Comparison of ENCODE assay signal across 21 cellular contexts in the genomic region with DNA sequence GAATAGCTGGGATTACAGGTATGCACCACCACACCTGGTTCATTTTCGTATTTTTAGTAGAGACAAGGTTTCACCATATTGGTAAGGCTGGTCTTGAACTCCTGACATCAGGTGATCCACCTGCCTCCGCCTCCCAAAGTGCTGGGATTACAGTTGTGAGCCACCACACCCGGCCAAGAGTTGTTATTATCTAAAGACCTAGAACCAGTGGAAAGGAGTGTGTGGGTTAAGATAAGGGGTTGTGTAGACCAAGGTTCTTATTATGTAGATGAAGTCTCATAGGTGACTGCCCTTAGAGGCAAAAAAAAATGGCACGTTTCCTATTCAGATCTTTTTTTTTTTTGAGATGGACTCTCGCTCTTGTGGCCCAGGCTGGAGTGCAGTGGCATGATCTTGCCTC. TPM values are rescaled to one million over a fixed set of nuclear protein-coding genes. Genes with fewer than 3 reads are reported as not detected.
DNase-seq lines count a peak whose midpoint lies in the region; ATAC-seq, FAIRE-seq and TF ChIP-seq lines count a peak whose summit lies in the region.
"Had no signal": no experiment of that assay in that cellular context is flagged by ENCODE, and none has a peak within 500 bp of the region (broad histone marks: within the 10 kb centered on the region; RNA-seq: fewer than 3 reads in every experiment).

No MANE protein-coding gene starts in this region.

- no peaks in the 10 kb centered on the region for H4K20me1 ChIP-seq in GM23338 (replicated peaks; ENCODE audit: insufficient read depth)
- H4K20me1 ChIP-seq in H1 (replicated peaks in 1 of 2; ENCODE audit: control insufficient read depth in 1 of 2, insufficient read depth in 2 of 2, low read length in 2 of 2), result no peaks in the 10 kb centered on the region

- H3K4me3 Mint-ChIP-seq in GM23338, result no peak overlapping the region
- H3K4me3 Mint-ChIP-seq: CD4-positive, alpha-beta T cell had no signal

- H2BK12ac ChIP-seq in H1 (ENCODE audit: low read depth, low read length), result 0 out of 2 replicates have a peak overlapping the region, but pooled peaks have one; percentile 2
- H2BK12ac ChIP-seq in trophoblast cell (ENCODE audit: low read length), result peak overlapping the region; percentile 13

- H4K5ac ChIP-seq in H1 (ENCODE audit: insufficient read length, low read depth, low read length), result no peak overlapping the region

- H3K23ac ChIP-seq in H1 (ENCODE audit: insufficient read length), result no peak overlapping the region
- H3K23ac ChIP-seq in trophoblast cell (ENCODE audit: low read length), result no peak overlapping the region

- DNase-seq in GM23338 (ENCODE audit: low spot score) (no peak), H1 (ENCODE audit: low read depth in 1 of 2, low spot score in 2 of 2) (no peak), trophoblast cell (no peak), DMS53 (lab: John Stamatoyannopoulos, UW) (no peak), NCI-H1092 treated with DMSO at 0.1 percent for 48 hours (lab: John Stamatoyannopoulos, UW) (no peak), SK-N-DZ (ENCODE audit: low spot score) (no peak)
- DNase-seq: AML-193; Caco-2; CD4-positive, alpha-beta T cell; DMS79 treated with DMSO at 0.1 percent for 48 hours; GF-D8; H7 had no signal

- H3K79me1 ChIP-seq in H1 (ENCODE audit: low read depth, low read length), result no peaks in the 10 kb centered on the region
- peaks cover 11% of the 10 kb centered on the region for H3K79me1 ChIP-seq in trophoblast cell (ENCODE audit: low read length)

- H2AK5ac ChIP-seq in H1 (ENCODE audit: low read depth, low read length), result no peak overlapping the region
- H2AK5ac ChIP-seq in trophoblast cell (ENCODE audit: low read length), result no peak overlapping the region

- no peak overlapping the region for H2BK15ac ChIP-seq in H1 (ENCODE audit: low read length)

- ATAC-seq in GM23338, result no peak
- ATAC-seq in GM18498 (IDR thresholded peaks at IDR 0.05; ENCODE audit: unreplicated experiment), result no peak
- ATAC-seq: A549 had no signal

- POLR2A ChIA-PET in H1 (lab: Charles Lee; ENCODE audit: partially characterized antibody), result interaction anchor here (0.8 to 1.5 kb wide), 5 partner anchors 13 to 107 kb away, joined by 3 to 4 read pairs (median 3); no protein-coding TSS in a partner anchor

- H3K4ac ChIP-seq in H1 (replicated peaks; ENCODE audit: insufficient read length, low read depth, low read length) (no peak overlapping the region), trophoblast cell (ENCODE audit: low read depth, low read length) (no peak overlapping the region)

- H3K9me3 ChIP-seq in HUES64 (ENCODE audit: insufficient read depth, low read depth, low read length) (peaks cover 15% of the 10 kb centered on the region), H1 (ENCODE audit: insufficient read depth in 2 of 2, low read depth in 1 of 2, low read length in 1 of 2) (peaks cover 3 to 11% of the 10 kb centered on the region in 2 experiments; a peak in 2 of 4 replicates), trophoblast cell (ENCODE audit: insufficient read depth, low read depth, low read length) (no peaks in the 10 kb centered on the region)
- H3K9me3 ChIP-seq: A549, Caco-2 had no signal

- H4K8ac ChIP-seq in H1 (ENCODE audit: extremely low read depth, insufficient read depth, low read length) (no peak overlapping the region), trophoblast cell (ENCODE audit: low read depth, low read length) (no peak overlapping the region)

- H3K36me3 ChIP-seq in GM23338 (ENCODE audit: insufficient read depth) (no peaks in the 10 kb centered on the region), HUES64 (ENCODE audit: insufficient read depth, low read length) (no peaks in the 10 kb centered on the region), H1 (ENCODE audit: control insufficient read depth in 2 of 4, insufficient read depth in 4 of 4, low read length in 3 of 4) (no peaks in the 10 kb centered on the region), trophoblast cell (ENCODE audit: control insufficient read depth in 1 of 2, insufficient read depth in 2 of 2, low read length in 2 of 2) (no peaks in the 10 kb centered on the region)

- no peak overlapping the region for H3K4me3 ChIP-seq in GM23338
- H3K4me3 ChIP-seq in HUES64 (ENCODE audit: low read length), result no peak overlapping the region
- no peak overlapping the region for H3K4me3 ChIP-seq in H1 (ENCODE audit: extremely low read depth in 1 of 4, insufficient read depth in 2 of 4, low read depth in 3 of 4, low read length in 4 of 4)
- no peak overlapping the region for H3K4me3 ChIP-seq in trophoblast cell (ENCODE audit: low read depth, low read length)
- H3K4me3 ChIP-seq: A549 had no signal

- H3K9ac ChIP-seq in HUES64 (ENCODE audit: low read depth, low read length) (no peak overlapping the region), H1 (replicated peaks in 1 of 4; ENCODE audit: extremely low read depth in 1 of 4, low read depth in 3 of 4, low read length in 3 of 4) (no peak overlapping the region), trophoblast cell (ENCODE audit: low read length) (no peak overlapping the region)

- H3F3A ChIP-seq in GM23338 (replicated peaks; ENCODE audit: low read depth), result peaks cover 14% of the 10 kb centered on the region

- peak overlapping the region; percentile 72; the same call in 1 of the 2 replicates for H2BK20ac ChIP-seq in H1 (ENCODE audit: low read length)

- no peak overlapping the region for H3K14ac ChIP-seq in H1 (ENCODE audit: insufficient read length)
- H3K14ac ChIP-seq in trophoblast cell (ENCODE audit: low read length), result no peak overlapping the region

- no peaks in the 10 kb centered on the region for H3K27me3 ChIP-seq in GM23338 (ENCODE audit: insufficient read depth)
- no peaks in the 10 kb centered on the region for H3K27me3 ChIP-seq in HUES64 (ENCODE audit: insufficient read depth, low read length)
- H3K27me3 ChIP-seq in H1 (replicated peaks in 1 of 4; ENCODE audit: control insufficient read depth in 3 of 4, extremely low read depth in 1 of 4, insufficient read depth in 3 of 4, low read length in 3 of 4), result no peaks in the 10 kb centered on the region
- no peaks in the 10 kb centered on the region for H3K27me3 ChIP-seq in trophoblast cell (ENCODE audit: insufficient read depth, low read length)

- peaks cover 12% of the 10 kb centered on the region for H3K27me3 Mint-ChIP-seq in GM23338 (ENCODE audit: insufficient read depth, low read depth, poor library complexity)
- H3K27me3 Mint-ChIP-seq: CD4-positive, alpha-beta T cell had no signal

- FAIRE-seq in H1 (lab: Jason Lieb, UNC), result no peak
- FAIRE-seq: A549, D721Med, GM19239, HTR-8/SVneo had no signal

- TF ChIP-seq RAD21 in H1 (IDR thresholded peaks at IDR 0.05 in 1 of 2, conservative IDR thresholded peaks at IDR 0.05 in 1 of 2; ENCODE audit: low read depth in 2 of 2, low read length in 2 of 2), result no peak

- H2AFZ ChIP-seq in GM23338 (no peak overlapping the region), H1 (ENCODE audit: low read length) (no peak overlapping the region), trophoblast cell (ENCODE audit: insufficient read depth, low read length, poor library complexity) (no peak overlapping the region)

- H3K9me2 ChIP-seq in GM23338 (ENCODE audit: insufficient read depth), result no peaks in the 10 kb centered on the region

- H3K4me1 ChIP-seq in GM23338 (ENCODE audit: insufficient read depth) (peaks cover 36% of the 10 kb centered on the region), HUES64 (ENCODE audit: insufficient read depth, low read length) (peaks cover 29% of the 10 kb centered on the region), H1 (replicated peaks in 1 of 4; ENCODE audit: control insufficient read depth in 3 of 4, insufficient read depth in 4 of 4, low read length in 3 of 4) (peaks cover 3 to 37% (median 21%) of the 10 kb centered on the region in 4 experiments), trophoblast cell (ENCODE audit: control insufficient read depth in 1 of 2, insufficient read depth in 2 of 2, low read length in 2 of 2) (peaks cover 11 to 14% of the 10 kb centered on the region in 2 experiments)
- H3K4me1 ChIP-seq: A549, Caco-2 had no signal

- TF ChIP-seq EP300 in H1 (IDR thresholded peaks at IDR 0.05; ENCODE audit: borderline replicate concordance in 1 of 2, low read depth in 2 of 2, low read length in 2 of 2), result no peak

- no peak overlapping the region for H4K12ac ChIP-seq in trophoblast cell (ENCODE audit: low read depth, low read length)

- 0 out of 2 replicates have a peak overlapping the region, but pooled peaks have one; percentile 27 for H2BK5ac ChIP-seq in H1 (ENCODE audit: low read depth, low read length)
- H2BK5ac ChIP-seq in trophoblast cell (ENCODE audit: low read depth, low read length, poor library complexity), result no peak overlapping the region

- no peak overlapping the region for H3K56ac ChIP-seq in H1 (replicated peaks; ENCODE audit: insufficient read length, low read depth, low read length)

- H3K18ac ChIP-seq in H1 (ENCODE audit: extremely low read depth, low read length) (no peak overlapping the region), trophoblast cell (ENCODE audit: low read length) (no peak overlapping the region)

- peaks cover 59% of the 10 kb centered on the region for H3K4me1 Mint-ChIP-seq in GM23338

- H3K36me3 Mint-ChIP-seq in GM23338 (ENCODE audit: low read depth), result peaks cover 15% of the 10 kb centered on the region

- H2BK120ac ChIP-seq in H1 (replicated peaks; ENCODE audit: low read depth, low read length) (no peak overlapping the region), trophoblast cell (ENCODE audit: insufficient read depth, low read length, poor library complexity) (no peak overlapping the region)

- H4K91ac ChIP-seq in H1 (replicated peaks; ENCODE audit: insufficient read length, low read length), result no peak overlapping the region
- no peak overlapping the region for H4K91ac ChIP-seq in trophoblast cell (ENCODE audit: low read depth, low read length)

- TF ChIP-seq POLR2A in H1 (IDR thresholded peaks at IDR 0.05; ENCODE audit: control extremely low read depth in 1 of 2, low read depth in 2 of 2, low read length in 2 of 2), result no peak

- H3K79me2 ChIP-seq in GM23338 (replicated peaks; ENCODE audit: insufficient read depth) (no peaks in the 10 kb centered on the region), H1 (ENCODE audit: control insufficient read depth in 1 of 2, insufficient read depth in 2 of 2, low read length in 2 of 2) (no peaks in the 10 kb centered on the region), trophoblast cell (ENCODE audit: control insufficient read depth, insufficient read depth, low read length, poor library complexity) (peaks cover 2% of the 10 kb centered on the region)

- H3K27ac ChIP-seq in GM23338 (ENCODE audit: low read depth) (peak overlapping the region; percentile 85), HUES64 (ENCODE audit: low read depth, low read length) (peak overlapping the region; percentile 85; the same call in 1 of the 2 replicates), H1 (ENCODE audit: low read depth, low read length) (no peak overlapping the region), trophoblast cell (ENCODE audit: low read depth, low read length) (no peak overlapping the region)
- H3K27ac ChIP-seq: 22Rv1, A549, C4-2B had no signal

- CTCF ChIA-PET in H1 (lab: Charles Lee; ENCODE audit: partially characterized antibody), result interaction anchor here (15.8 to 16.1 kb wide), 2 partner anchors 22 to 39 kb away, joined by 182 to 368 read pairs; partner anchors contain the start of gene TEX44

- TF ChIP-seq CTCF in GM23338 (conservative IDR thresholded peaks at IDR 0.05; ENCODE audit: low read depth in 2 of 2) (no peak), H1 (IDR thresholded peaks at IDR 0.05; ENCODE audit: control extremely low read depth in 1 of 3, insufficient read depth in 1 of 3, low read depth in 1 of 3, low read length in 3 of 3) (no peak)

- H3K9me3 Mint-ChIP-seq in GM23338, result peaks cover 27% of the 10 kb centered on the region
- H3K9me3 Mint-ChIP-seq: CD4-positive, alpha-beta T cell had no signal

- H3K4me2 ChIP-seq in GM23338 (no peak overlapping the region), H1 (ENCODE audit: insufficient read depth in 1 of 2, low read depth in 2 of 2, low read length in 2 of 2) (no peak overlapping the region), trophoblast cell (ENCODE audit: low read length) (no peak overlapping the region)
- H3K4me2 ChIP-seq: A549 had no signal

- WGBS in HUES64, result 85% methylated on average over 5 of the region's 5 CpGs
- WGBS in H1 (ENCODE audit: extremely low coverage in 1 of 2, insufficient coverage in 1 of 2, insufficient read length in 1 of 2, insufficient replicate concordance in 2 of 2, low coverage in 1 of 2, low lambda C conversion rate in 2 of 2, missing lambda C conversion rate in 1 of 2), 2 experiments, result 84% methylated on average over 5 of the region's 5 CpGs; no CpG with 5 or more reads in 1 of the 2 experiments
- no CpG with 5 or more reads among the region's 5 CpGs for WGBS in trophoblast cell (ENCODE audit: extremely low coverage, insufficient coverage, insufficient read length)

- peak overlapping the region; percentile 98; the same call in 1 of the 2 replicates for H3K27ac Mint-ChIP-seq in GM23338
- H3K27ac Mint-ChIP-seq: CD4-positive, alpha-beta T cell had no signal

- H3K23me2 ChIP-seq in H1 (ENCODE audit: low read depth, low read length), result no peaks in the 10 kb centered on the region; the same call in 1 of the 2 replicates

RNA-seq across cellular contexts. Expression of gene TEX44, which starts 21.8 kb away (rescaled TPM):
- total RNA-seq in GM23338 (2014; rRNA removed; shearing (Covaris generic)), result not detected in 2 replicates
- polyA plus RNA-seq in GM23338 (2016; fragmentation: Nextera tagmentation; extraction: Ambion mirVana) (not detected in 2 replicates), H1 (2011; rRNA removed) (0.06 TPM in 1 of 2 replicates, not detected in the other)
- polyA plus RNA-seq in HUES64 (2013, experiment 1 of 2), result not detected
- polyA plus RNA-seq in HUES64 (2013, experiment 2 of 2), result not detected
- total RNA-seq in H1 (2021; fragmentation: NEBNext Ultra II Directional; extraction: Animal tissue kit (Norgen Biotek cat#: 25700)), result not detected in 2 replicates
- polyA plus RNA-seq in H1 (2011; cell fraction: cytosol; rRNA removed), result not detected
- not detected for polyA plus RNA-seq in H1 (2011; cell fraction: nucleus; rRNA removed)
- not detected in 4 replicates for polyA plus RNA-seq in H1 (2012, experiment 1 of 2)
- not detected for polyA plus RNA-seq in H1 (2012, experiment 2 of 2)
- polyA plus RNA-seq in H1 (2013, experiment 1 of 2), result not detected
- not detected for polyA plus RNA-seq in H1 (2013, experiment 2 of 2)
- polyA minus RNA-seq in H1 (2011; rRNA and poly(A)+ RNA removed), result not detected in 2 replicates
- polyA minus RNA-seq in H1 (2011; cell fraction: cytosol; rRNA and poly(A)+ RNA removed), result not detected
- not detected for polyA minus RNA-seq in H1 (2011; cell fraction: nucleus; rRNA and poly(A)+ RNA removed)
- polyA plus RNA-seq in trophoblast cell (2013), result not detected in 2 replicates
- polyA plus RNA-seq in SK-N-DZ (2014; cell fraction: cytosol; rRNA removed), result not detected in 2 replicates
- polyA plus RNA-seq in SK-N-DZ (2014; cell fraction: nucleus; rRNA removed), result not detected in 2 replicates
- total RNA-seq: Caco-2; CD4-positive, alpha-beta T cell; H7 had no signal
- polyA plus RNA-seq: A549, BJ had no signal

RNA-seq across cellular contexts. Expression of gene NMUR1, which starts 40.7 kb away (rescaled TPM):
- total RNA-seq in GM23338 (2014; rRNA removed; shearing (Covaris generic)), result 0.31 and 0.59 TPM in 2 replicates
- polyA plus RNA-seq in GM23338 (2016; fragmentation: Nextera tagmentation; extraction: Ambion mirVana) (0.24 and 0.29 TPM in 2 replicates), H1 (2011; rRNA removed) (1.5 and 2.0 TPM in 2 replicates)
- polyA plus RNA-seq in HUES64 (2013, experiment 1 of 2), result 0.10 TPM
- polyA plus RNA-seq in HUES64 (2013, experiment 2 of 2), result 0.13 TPM
- 0.46 and 0.56 TPM in 2 replicates for total RNA-seq in H1 (2021; fragmentation: NEBNext Ultra II Directional; extraction: Animal tissue kit (Norgen Biotek cat#: 25700))
- polyA plus RNA-seq in H1 (2011; cell fraction: cytosol; rRNA removed), result 1.0 TPM
- 1.5 TPM for polyA plus RNA-seq in H1 (2011; cell fraction: nucleus; rRNA removed)
- 0.40 to 0.78 TPM (median 0.60 TPM) in 4 replicates for polyA plus RNA-seq in H1 (2012, experiment 1 of 2)
- polyA plus RNA-seq in H1 (2012, experiment 2 of 2), result 0.38 TPM
- polyA plus RNA-seq in H1 (2013, experiment 1 of 2), result 0.77 TPM
- polyA plus RNA-seq in H1 (2013, experiment 2 of 2), result 0.83 TPM
- polyA minus RNA-seq in H1 (2011; rRNA and poly(A)+ RNA removed), result 0.78 and 1.2 TPM in 2 replicates
- polyA minus RNA-seq in H1 (2011; cell fraction: cytosol; rRNA and poly(A)+ RNA removed), result 0.44 TPM
- 0.90 TPM for polyA minus RNA-seq in H1 (2011; cell fraction: nucleus; rRNA and poly(A)+ RNA removed)
- polyA plus RNA-seq in trophoblast cell (2013), result 0.03 TPM in 1 of 2 replicates, not detected in the other
- not detected in 2 replicates for polyA plus RNA-seq in SK-N-DZ (2014; cell fraction: cytosol; rRNA removed)
- polyA plus RNA-seq in SK-N-DZ (2014; cell fraction: nucleus; rRNA removed), result not detected in 2 replicates
- total RNA-seq: Caco-2 had no signal
- polyA plus RNA-seq: A549, BJ had no signal

Comparison
In these comparisons a context has a peak if more than half of its experiments do, and no peak if none do; other contexts are left out.
1. H3K27ac ChIP-seq: peak in GM23338 (single experiment) and HUES64 (single experiment); none in H1 (single experiment) and trophoblast cell (single experiment).